In genomic region chr2:85455552-85456090, GRCh38 we compare ENCODE assay signal across 33 cellular contexts. TPM values are rescaled to one million over a fixed set of nuclear protein-coding genes. Genes with fewer than 3 reads are reported as not detected.
DNase-seq lines count a peak whose midpoint lies in the region; ATAC-seq, FAIRE-seq and TF ChIP-seq lines count a peak whose summit lies in the region.
"Had no signal": no experiment of that assay in that cellular context is flagged by ENCODE, and none has a peak within 500 bp of the region (broad histone marks: within the 10 kb centered on the region; RNA-seq: fewer than 3 reads in every experiment).

No MANE protein-coding gene starts in this region.

- in situ Hi-C loops in Panc1 (cut with HindIII; ENCODE audit: low pct_unique_long_range_greater_than_20kb, low sequenced_read_pairs), result no loop called here

- no peak for TF ChIP-seq POLR2A in sigmoid colon (IDR thresholded peaks at IDR 0.05)

- ATAC-seq in Panc1, result no peak
- ATAC-seq: activated T-cell treated with anti-CD3 and anti-CD28 coated beads, Interleukin-2, amount 50 U/mL, for 4 hours; effector memory CD8-positive, alpha-beta T cell; lower lobe of right lung; natural killer cell had no signal

- H3K9me3 ChIP-seq in Panc1 (ENCODE audit: control insufficient read depth, insufficient read depth, low read depth, low read length), result no peaks in the 10 kb centered on the region
- no peaks in the 10 kb centered on the region for H3K9me3 ChIP-seq in small intestine (ENCODE audit: control insufficient read depth, low read depth)
- H3K9me3 ChIP-seq in sigmoid colon, result no peaks in the 10 kb centered on the region
- H3K9me3 ChIP-seq: lower lobe of right lung, SJCRH30, testis had no signal

- 14 to 54% (median 40%) methylated on average over 1 of the region's 1 CpG for WGBS in small intestine, 3 donors
- WGBS in sigmoid colon, 2 donors, result 46 to 77% methylated on average over 1 of the region's 1 CpG

- peak; percentile 13 for DNase-seq in activated naive CD4-positive, alpha-beta T cell treated with anti-CD3 and anti-CD28 coated beads, Interleukin-2, amount 10 ng/mL, durations not matched to agents 7 days and 5 days
- no peak for DNase-seq in activated naive CD4-positive, alpha-beta T cell treated with Interleukin-2 at 50 U/mL for 16 hours
- no peak for DNase-seq in Panc1 (ENCODE audit: low read depth, low spot score)
- peak; percentile 69 for DNase-seq in iPS DF 19.7 (ENCODE audit: low read depth, low spot score)
- peak; percentile 46 for DNase-seq in small intestine
- DNase-seq in medulla oblongata (ENCODE audit: extremely low spot score), result no peak
- DNase-seq in sigmoid colon, result no peak
- DNase-seq in Ammon's horn (ENCODE audit: low spot score), result no peak
- DNase-seq: activated CD4-positive, alpha-beta T cell treated with anti-CD3 and anti-CD28 coated beads, Interleukin-2, amount 10 ng/mL, durations not matched to agents 24 days and 14 days; activated T-cell treated with anti-CD3 and anti-CD28 coated beads, Interleukin-2, amount 50 U/mL, for 4 hours; CD4-positive, alpha-beta memory T cell; central memory CD4-positive, alpha-beta T cell; cortex of kidney; effector memory CD8-positive, alpha-beta T cell; erythroblast; Kasumi-1; lower lobe of right lung; natural killer cell; NCI-H1436; NCI-H345; SJCRH30; stimulated activated CD4-positive, alpha-beta T cell treated with anti-CD3 and anti-CD28 coated beads, Interleukin-1b, Interleukin-23, amount 100 ng/mL, for 48 hours; stimulated activated naive CD4-positive, alpha-beta T cell treated with Interleukin-2 at 50 U/mL for 16 hours; SW 1271; T1000; testis had no signal

- H3K4me1 Mint-ChIP-seq in activated naive CD4-positive, alpha-beta T cell treated with anti-CD3 and anti-CD28 coated beads, Interleukin-2, amount 10 ng/mL, durations not matched to agents 7 days and 5 days, result no peaks in the 10 kb centered on the region
- H3K4me1 Mint-ChIP-seq: activated CD4-positive, alpha-beta T cell treated with anti-CD3 and anti-CD28 coated beads, Interleukin-2, amount 10 ng/mL, durations not matched to agents 24 days and 14 days; B cell; CD4-positive, alpha-beta memory T cell; natural killer cell had no signal

- intact Hi-C loops in Panc1 (cut with micrococcal nuclease; ENCODE audit: unreplicated experiment), result no loop called here
- intact Hi-C loops in sigmoid colon (cut with DNase I), result no loop called here

- no peak for TF ChIP-seq CTCF in Panc1 (IDR thresholded peaks at IDR 0.05)
- TF ChIP-seq CTCF in sigmoid colon (IDR thresholded peaks at IDR 0.05), result no peak

- H3K36me3 Mint-ChIP-seq in activated naive CD4-positive, alpha-beta T cell treated with anti-CD3 and anti-CD28 coated beads, Interleukin-2, amount 10 ng/mL, durations not matched to agents 7 days and 5 days, result no peaks in the 10 kb centered on the region
- H3K36me3 Mint-ChIP-seq: CD4-positive, alpha-beta memory T cell; natural killer cell had no signal

- CTCF ChIA-PET in activated naive CD4-positive, alpha-beta T cell treated with anti-CD3 and anti-CD28 coated beads, Interleukin-2, amount 10 ng/mL, durations not matched to agents 7 days and 5 days (lab: Charles Lee), result no interaction called here
- CTCF ChIA-PET in Panc1 (lab: Charles Lee), result no interaction called here

- H3K27ac ChIP-seq in Panc1 (ENCODE audit: low read length) (peak overlapping the region; percentile 49; the same call in 1 of the 2 replicates), small intestine (ENCODE audit: low read depth in 1 of 2, low read length in 1 of 2) (no peak overlapping the region), sigmoid colon (no peak overlapping the region)
- H3K27ac ChIP-seq: lower lobe of right lung, SJCRH30, testis had no signal

- peaks cover 22% of the 10 kb centered on the region for H3K27me3 Mint-ChIP-seq in activated naive CD4-positive, alpha-beta T cell treated with anti-CD3 and anti-CD28 coated beads, Interleukin-2, amount 10 ng/mL, durations not matched to agents 7 days and 5 days
- H3K27me3 Mint-ChIP-seq: activated CD4-positive, alpha-beta T cell treated with anti-CD3 and anti-CD28 coated beads, Interleukin-2, amount 10 ng/mL, durations not matched to agents 24 days and 14 days; B cell; CD4-positive, alpha-beta memory T cell had no signal

- no peak overlapping the region for H3K27ac Mint-ChIP-seq in activated naive CD4-positive, alpha-beta T cell treated with anti-CD3 and anti-CD28 coated beads, Interleukin-2, amount 10 ng/mL, durations not matched to agents 7 days and 5 days
- H3K27ac Mint-ChIP-seq: activated CD4-positive, alpha-beta T cell treated with anti-CD3 and anti-CD28 coated beads, Interleukin-2, amount 10 ng/mL, durations not matched to agents 24 days and 14 days; B cell; CD4-positive, alpha-beta memory T cell; effector memory CD8-positive, alpha-beta T cell; natural killer cell had no signal

- no peak overlapping the region for H3K4me3 Mint-ChIP-seq in activated naive CD4-positive, alpha-beta T cell treated with anti-CD3 and anti-CD28 coated beads, Interleukin-2, amount 10 ng/mL, durations not matched to agents 7 days and 5 days
- H3K4me3 Mint-ChIP-seq: activated CD4-positive, alpha-beta T cell treated with anti-CD3 and anti-CD28 coated beads, Interleukin-2, amount 10 ng/mL, durations not matched to agents 24 days and 14 days; activated T-cell treated with anti-CD3 and anti-CD28 coated beads, Interleukin-2, amount 50 U/mL, for 4 hours; B cell; CD4-positive, alpha-beta memory T cell; effector memory CD8-positive, alpha-beta T cell; natural killer cell had no signal

- POLR2A ChIA-PET in Panc1 (lab: Charles Lee), result no interaction called here

- no peak for FAIRE-seq in small intestine (lab: Jason Lieb, UNC)
- FAIRE-seq: GM19239, urothelium cell line had no signal

- H3K36me3 ChIP-seq in Panc1 (ENCODE audit: control insufficient read depth, insufficient read depth, low read length) (no peaks in the 10 kb centered on the region), small intestine (ENCODE audit: control insufficient read depth in 2 of 2, insufficient read depth in 2 of 2, low read length in 2 of 2) (no peaks in the 10 kb centered on the region), sigmoid colon (no peaks in the 10 kb centered on the region)
- H3K36me3 ChIP-seq: lower lobe of right lung, SJCRH30 had no signal

- H3K4me3 ChIP-seq in Panc1 (ENCODE audit: low read depth in 2 of 2, low read length in 2 of 2), result no peak overlapping the region
- no peak overlapping the region for H3K4me3 ChIP-seq in small intestine (ENCODE audit: low read depth in 1 of 2, low read length in 2 of 2)
- H3K4me3 ChIP-seq in sigmoid colon, result no peak overlapping the region
- H3K4me3 ChIP-seq: lower lobe of right lung, SJCRH30, smooth muscle cell, testis had no signal

- no TSS peak for BruUV-seq in Panc1 (replicated peaks; lab: Mats Ljungman, UMichigan)

- no peak for TF ChIP-seq EP300 in sigmoid colon (IDR thresholded peaks at IDR 0.05)

- no peaks in the 10 kb centered on the region for H3K9me3 Mint-ChIP-seq in activated naive CD4-positive, alpha-beta T cell treated with anti-CD3 and anti-CD28 coated beads, Interleukin-2, amount 10 ng/mL, durations not matched to agents 7 days and 5 days
- H3K9me3 Mint-ChIP-seq: activated CD4-positive, alpha-beta T cell treated with anti-CD3 and anti-CD28 coated beads, Interleukin-2, amount 10 ng/mL, durations not matched to agents 24 days and 14 days; activated T-cell treated with anti-CD3 and anti-CD28 coated beads, Interleukin-2, amount 50 U/mL, for 4 hours; CD4-positive, alpha-beta memory T cell; effector memory CD8-positive, alpha-beta T cell; natural killer cell had no signal

- peaks cover 5% of the 10 kb centered on the region; the same call in 1 of the 2 replicates for H3K4me1 ChIP-seq in Panc1 (ENCODE audit: control insufficient read depth, insufficient read depth, low read length)
- H3K4me1 ChIP-seq in small intestine (ENCODE audit: control insufficient read depth in 2 of 2, insufficient read depth in 1 of 2, low read depth in 1 of 2, low read length in 1 of 2), result peaks cover 4 to 6% of the 10 kb centered on the region in 2 donors
- no peaks in the 10 kb centered on the region for H3K4me1 ChIP-seq in sigmoid colon
- H3K4me1 ChIP-seq: lower lobe of right lung, SJCRH30, testis had no signal

- H3K27me3 ChIP-seq in Panc1 (ENCODE audit: control insufficient read depth, insufficient read depth, low read length) (no peaks in the 10 kb centered on the region), small intestine (ENCODE audit: control insufficient read depth in 2 of 2, insufficient read depth in 2 of 2, low read length in 2 of 2) (no peaks in the 10 kb centered on the region), sigmoid colon (no peaks in the 10 kb centered on the region)
- H3K27me3 ChIP-seq: SJCRH30, testis had no signal

RNA-seq across cellular contexts. Expression of gene SH2D6, which starts 37.1 kb away (rescaled TPM):
- total RNA-seq in Panc1 (2021; ENCODE audit: unreplicated experiment), result 3.3 TPM
- 3.3 TPM for polyA plus RNA-seq in Panc1 (2012; ENCODE audit: insufficient read length)
- polyA plus RNA-seq in small intestine, result 100 to 1,000 TPM in 1 of 3 donors, 10 to 100 TPM in 2; 11.8 to 122 (median 35.8) TPM
- total RNA-seq in sigmoid colon, result not detected
- polyA plus RNA-seq in sigmoid colon, result 10 to 100 TPM in 2 of 3 donors, 1 to 10 TPM in 1; 2.8 to 14.6 (median 11.4) TPM
- total RNA-seq: H4, kidney epithelial cell, RPMI7951, smooth muscle cell had no signal
- polyA plus RNA-seq: CD4-positive, alpha-beta memory T cell; smooth muscle cell had no signal

RNA-seq across cellular contexts. Expression of gene CAPG, which starts 45.5 kb away (rescaled TPM):
- total RNA-seq in Panc1 (2021; ENCODE audit: unreplicated experiment), result 202 TPM
- 510 TPM for polyA plus RNA-seq in Panc1 (2012; ENCODE audit: insufficient read length)
- 100 to 1,000 TPM in 1 of 3 donors, 10 to 100 TPM in 2; 35.8 to 130 (median 82.3) TPM for polyA plus RNA-seq in small intestine
- total RNA-seq in sigmoid colon, result 10 to 100 TPM; 20.9 to 33.0 (median 30.1) TPM
- polyA plus RNA-seq in sigmoid colon, result 100 to 1,000 TPM; 112 to 230 (median 150) TPM

Comparison
In these comparisons a context has a peak if more than half of its experiments do, and no peak if none do; other contexts are left out.
1. DNase-seq: peak in activated naive CD4-positive, alpha-beta T cell treated with anti-CD3 and anti-CD28 coated beads, Interleukin-2, amount 10 ng/mL, durations not matched to agents 7 days and 5 days (single experiment), iPS DF 19.7 (single experiment) and small intestine (single experiment); none in activated naive CD4-positive, alpha-beta T cell treated with Interleukin-2 at 50 U/mL for 16 hours (single experiment), Panc1 (single experiment), medulla oblongata (single experiment), sigmoid colon (single experiment) and Ammon's horn (single experiment).